ENCODE assay signal across 8 cellular contexts in the genomic region with DNA sequence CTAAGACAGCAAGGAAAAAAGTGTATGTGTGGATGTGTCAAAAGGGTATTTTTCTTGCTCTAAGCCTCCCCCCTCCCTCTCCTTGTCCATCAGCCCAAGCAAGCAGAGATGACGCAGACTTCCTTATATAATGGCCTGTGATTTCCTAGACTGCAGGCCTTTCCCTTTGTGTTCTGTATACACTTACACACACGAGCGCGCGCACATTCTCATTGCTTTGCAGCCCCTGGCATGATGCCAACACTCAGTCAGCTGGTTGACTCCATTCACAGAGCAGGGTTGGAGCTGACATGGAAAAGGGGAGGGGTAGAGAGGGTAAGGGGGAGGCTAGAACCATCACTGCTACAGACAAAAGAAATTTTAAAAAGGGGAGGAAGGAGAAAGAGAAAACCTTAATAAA. TPM values are rescaled to one million over a fixed set of nuclear protein-coding genes. Genes with fewer than 3 reads are reported as not detected.
A peak's percentile ranks its signal among the peaks of the same experiment; 100 is the strongest.
DNase-seq lines count a peak whose midpoint lies in the region; ATAC-seq and TF ChIP-seq lines count a peak whose summit lies in the region.

No MANE protein-coding gene starts in this region.

- H3K4me2 ChIP-seq in BLaER1: peak overlapping the region; percentile 80

- H3K4me3 ChIP-seq in BLaER1 (peak overlapping the region; percentile 43; the same call in 1 of the 2 replicates), suprapubic skin (peak overlapping the region; percentile 10)

- 5% methylated on average over 5 of the region's 5 CpGs for WGBS in suprapubic skin

- H3K27ac ChIP-seq in BLaER1 (peak overlapping the region; percentile 63; the same call in 1 of the 2 replicates), epithelial cell of prostate (no peak overlapping the region), suprapubic skin (no peak overlapping the region)

- in situ Hi-C loops in GM13976 (cut with MboI; ENCODE audit: low sequenced_read_pairs, unreplicated experiment): no loop called here

- H3K9me3 ChIP-seq in BLaER1 (no peaks in the 10 kb centered on the region), suprapubic skin (no peaks in the 10 kb centered on the region)

- peaks cover 70% of the 10 kb centered on the region for H3K4me1 ChIP-seq in BLaER1
- peaks cover 29% of the 10 kb centered on the region for H3K4me1 ChIP-seq in suprapubic skin

- no peak for TF ChIP-seq CTCF in suprapubic skin (IDR thresholded peaks at IDR 0.05)
- TF ChIP-seq CTCF in GM13976 (IDR thresholded peaks at IDR 0.05; ENCODE audit: borderline replicate concordance, control extremely low read depth, extremely low read depth, insufficient read depth, missing control alignments): no peak

- ATAC-seq in HG02798 (IDR thresholded peaks at IDR 0.05; ENCODE audit: poor library complexity, unreplicated experiment): no peak

- H3K9ac ChIP-seq in BLaER1: peak overlapping the region; percentile 70; the same call in 1 of the 2 replicates

- DNase-seq in NCI-H128 (lab: John Stamatoyannopoulos, UW; ENCODE audit: unreplicated experiment) (peak; percentile 99), T1000 (lab: John Stamatoyannopoulos, UW) (peak; percentile 32), epithelial cell of prostate (ENCODE audit: low read depth, low spot score) (peak; percentile 74), mucosa of gallbladder (ENCODE audit: low spot score) (peak; percentile 91), suprapubic skin (ENCODE audit: low spot score in 2 of 2) (peak; percentile 88 to 89), GM13976 (ENCODE audit: low spot score) (no peak)

- TF ChIP-seq POLR2A in suprapubic skin (IDR thresholded peaks at IDR 0.05): no peak

- peaks cover 99% of the 10 kb centered on the region for H4K20me1 ChIP-seq in BLaER1

- TF ChIP-seq EP300 in suprapubic skin (IDR thresholded peaks at IDR 0.05): no peak

- H3K36me3 ChIP-seq in BLaER1 (peaks cover 27% of the 10 kb centered on the region), suprapubic skin (no peaks in the 10 kb centered on the region)

- H3K27me3 ChIP-seq in BLaER1 (no peaks in the 10 kb centered on the region), suprapubic skin (no peaks in the 10 kb centered on the region)

RNA-seq across cellular contexts. Expression of a gene that starts 41.8 kb away (rescaled TPM):
- total RNA-seq in mucosa of gallbladder (42.5 TPM), suprapubic skin (10 to 100 TPM; 25.5 to 64.5 (median 37.1) TPM)
